Comparison of ENCODE assay signal across 13 cellular contexts in genomic region chr1:192576190-192577144, GRCh38. TPM values are rescaled to one million over a fixed set of nuclear protein-coding genes. Genes with fewer than 3 reads are reported as not detected.
A peak's percentile ranks its signal among the peaks of the same experiment; 100 is the strongest.
DNase-seq lines count a peak whose midpoint lies in the region; ATAC-seq, FAIRE-seq and TF ChIP-seq lines count a peak whose summit lies in the region.
"Had no signal": no experiment of that assay in that cellular context is flagged by ENCODE, and none has a peak within 500 bp of the region (broad histone marks: within the 10 kb centered on the region; RNA-seq: fewer than 3 reads in every experiment).

No MANE protein-coding gene starts in this region.

- H3K23me2 ChIP-seq in H1 (ENCODE audit: low read depth, low read length), result no peaks in the 10 kb centered on the region

- no peaks in the 10 kb centered on the region for H3K9me2 ChIP-seq in OCI-LY7 (ENCODE audit: insufficient read depth, low read length)

- H3K4me2 ChIP-seq in OCI-LY7 (ENCODE audit: low read length) (no peak overlapping the region; the same call in 1 of the 2 replicates), H1 (ENCODE audit: insufficient read depth in 1 of 2, low read depth in 2 of 2, low read length in 2 of 2) (no peak overlapping the region), neural progenitor cell (no peak overlapping the region)

- H2BK5ac ChIP-seq in H1 (ENCODE audit: low read depth, low read length), result no peak overlapping the region

- H3K27me3 Mint-ChIP-seq in T-helper 1 cell treated with Interleukin-12 subunit alpha and Interleukin-12 subunit beta and Interleukin-4 antibody, amounts not matched to agents 30 μg/mL and 1 μg/mL, for 36 hours (ENCODE audit: low read depth), result no peaks in the 10 kb centered on the region
- no peaks in the 10 kb centered on the region for H3K27me3 Mint-ChIP-seq in stimulated activated memory B cell treated with anti-CD40 and anti-IgM and Interleukin-4, amounts not matched to agents 10 μg/mL and 1 μg/mL and 100 μg/mL, for 72 hours
- H3K27me3 Mint-ChIP-seq in neural progenitor cell (ENCODE audit: insufficient read depth, low read depth), result no peaks in the 10 kb centered on the region

- no peak overlapping the region for H3K23ac ChIP-seq in H1 (ENCODE audit: insufficient read length)

- peak overlapping the region; percentile 84 for H3K4me3 Mint-ChIP-seq in T-helper 1 cell treated with Interleukin-12 subunit alpha and Interleukin-12 subunit beta and Interleukin-4 antibody, amounts not matched to agents 30 μg/mL and 1 μg/mL, for 36 hours
- peak overlapping the region; percentile 39 for H3K4me3 Mint-ChIP-seq in stimulated activated memory B cell treated with anti-CD40 and anti-IgM and Interleukin-4, amounts not matched to agents 10 μg/mL and 1 μg/mL and 100 μg/mL, for 72 hours
- H3K4me3 Mint-ChIP-seq in neural progenitor cell, result no peak overlapping the region

- CTCF ChIA-PET in OCI-LY7 (lab: Charles Lee; ENCODE audit: unreplicated experiment), result interaction anchor here (0.6 kb wide), 1 partner anchor 70 kb away, joined by 3 read pairs; no protein-coding TSS in a partner anchor
- CTCF ChIA-PET in H1 (lab: Charles Lee; ENCODE audit: partially characterized antibody), result interaction anchor here (10.8 kb wide), 1 partner anchor 101 kb away, joined by 83 read pairs; no protein-coding TSS in a partner anchor

- H4K20me1 ChIP-seq in OCI-LY7 (ENCODE audit: insufficient read depth, low read length), result no peaks in the 10 kb centered on the region
- no peaks in the 10 kb centered on the region for H4K20me1 ChIP-seq in H1 (replicated peaks in 1 of 2; ENCODE audit: control insufficient read depth in 1 of 2, insufficient read depth in 2 of 2, low read length in 2 of 2)
- no peaks in the 10 kb centered on the region for H4K20me1 ChIP-seq in neural progenitor cell (ENCODE audit: low read depth)

- H2AFZ ChIP-seq in OCI-LY7 (ENCODE audit: low read length), result peak overlapping the region; percentile 32; the same call in 1 of the 2 replicates
- H2AFZ ChIP-seq in H1 (ENCODE audit: low read length), result no peak overlapping the region
- no peak overlapping the region for H2AFZ ChIP-seq in neural progenitor cell (replicated peaks)

- ATAC-seq in stimulated activated memory B cell treated with anti-CD40 and anti-IgM and Interleukin-4, amounts not matched to agents 10 μg/mL and 1 μg/mL and 100 μg/mL, for 72 hours, result no peak
- no peak for ATAC-seq in GM21825 (IDR thresholded peaks at IDR 0.05; ENCODE audit: unreplicated experiment)

- H3K27ac ChIP-seq in OCI-LY7 (ENCODE audit: low read depth, low read length, poor library complexity, severe bottlenecking), result no peak overlapping the region
- H3K27ac ChIP-seq in H1 (ENCODE audit: low read depth, low read length), result no peak overlapping the region
- H3K27ac ChIP-seq in neural progenitor cell, result no peak overlapping the region
- H3K27ac ChIP-seq: brain microvascular endothelial cell had no signal

- TF ChIP-seq EP300 in H1 (IDR thresholded peaks at IDR 0.05; ENCODE audit: borderline replicate concordance in 1 of 2, low read depth in 2 of 2, low read length in 2 of 2), result no peak

- no peak overlapping the region for H4K91ac ChIP-seq in H1 (replicated peaks; ENCODE audit: insufficient read length, low read length)

- H3K9me3 Mint-ChIP-seq in T-helper 1 cell treated with Interleukin-12 subunit alpha and Interleukin-12 subunit beta and Interleukin-4 antibody, amounts not matched to agents 30 μg/mL and 1 μg/mL, for 36 hours, result peaks cover under 1% of the 10 kb centered on the region
- no peaks in the 10 kb centered on the region for H3K9me3 Mint-ChIP-seq in stimulated activated memory B cell treated with anti-CD40 and anti-IgM and Interleukin-4, amounts not matched to agents 10 μg/mL and 1 μg/mL and 100 μg/mL, for 72 hours
- H3K9me3 Mint-ChIP-seq in neural progenitor cell, result no peaks in the 10 kb centered on the region

- DNase-seq in T-helper 1 cell (no peak), OCI-LY7 (ENCODE audit: low spot score) (no peak), H1 (ENCODE audit: low read depth in 1 of 2, low spot score in 2 of 2) (no peak), dermis blood vessel endothelial cell (no peak), neural progenitor cell (ENCODE audit: low spot score) (no peak)
- DNase-seq: brain microvascular endothelial cell, NCI-H1694 treated with DMSO at 0.1 percent for 48 hours had no signal

- peaks cover 4% of the 10 kb centered on the region for H3K4me1 ChIP-seq in OCI-LY7 (ENCODE audit: insufficient read depth, low read length, poor library complexity, severe bottlenecking)
- no peaks in the 10 kb centered on the region; a peak in 1 of 7 replicates for H3K4me1 ChIP-seq in H1 (replicated peaks in 1 of 4; ENCODE audit: control insufficient read depth in 3 of 4, insufficient read depth in 4 of 4, low read length in 3 of 4)
- H3K4me1 ChIP-seq in neural progenitor cell, result no peaks in the 10 kb centered on the region

- no peaks in the 10 kb centered on the region for H3K36me3 ChIP-seq in OCI-LY7 (ENCODE audit: insufficient read depth, low read length)
- H3K36me3 ChIP-seq in H1 (ENCODE audit: control insufficient read depth in 2 of 4, insufficient read depth in 4 of 4, low read length in 3 of 4), result no peaks in the 10 kb centered on the region
- H3K36me3 ChIP-seq in neural progenitor cell, result no peaks in the 10 kb centered on the region
- H3K36me3 ChIP-seq: brain microvascular endothelial cell had no signal

- FAIRE-seq in H1 (lab: Jason Lieb, UNC), result no peak

- no peak overlapping the region for H2AK5ac ChIP-seq in H1 (ENCODE audit: low read depth, low read length)

- WGBS in H1 (ENCODE audit: extremely low coverage in 1 of 2, insufficient coverage in 1 of 2, insufficient read length in 1 of 2, insufficient replicate concordance in 2 of 2, low coverage in 1 of 2, low lambda C conversion rate in 2 of 2, missing lambda C conversion rate in 1 of 2), 2 experiments, result 100% methylated on average over 1 of the region's 1 CpG; no CpG with 5 or more reads in 1 of the 2 experiments

- no peak overlapping the region for H2BK12ac ChIP-seq in H1 (ENCODE audit: low read depth, low read length)

- TF ChIP-seq RAD21 in H1 (IDR thresholded peaks at IDR 0.05 in 1 of 2, conservative IDR thresholded peaks at IDR 0.05 in 1 of 2; ENCODE audit: low read depth in 2 of 2, low read length in 2 of 2), result no peak

- intact Hi-C loops in OCI-LY7 (cut with micrococcal nuclease; ENCODE audit: unreplicated experiment), result loop anchor here (2.0 kb wide), 1 partner anchor 60 kb away; no protein-coding TSS in a partner anchor

- H3F3A ChIP-seq in neural progenitor cell (ENCODE audit: low read depth), result no peaks in the 10 kb centered on the region

- H3K27ac Mint-ChIP-seq in T-helper 1 cell treated with Interleukin-12 subunit alpha and Interleukin-12 subunit beta and Interleukin-4 antibody, amounts not matched to agents 30 μg/mL and 1 μg/mL, for 36 hours, result peak overlapping the region; percentile 90
- peak overlapping the region; percentile 85 for H3K27ac Mint-ChIP-seq in stimulated activated memory B cell treated with anti-CD40 and anti-IgM and Interleukin-4, amounts not matched to agents 10 μg/mL and 1 μg/mL and 100 μg/mL, for 72 hours
- H3K27ac Mint-ChIP-seq in neural progenitor cell, result no peak overlapping the region

- no peak overlapping the region for H3K4me3 ChIP-seq in OCI-LY7 (ENCODE audit: low read depth, low read length, poor library complexity, severe bottlenecking)
- H3K4me3 ChIP-seq in H1 (ENCODE audit: extremely low read depth in 1 of 4, insufficient read depth in 2 of 4, low read depth in 3 of 4, low read length in 4 of 4), result no peak overlapping the region
- H3K4me3 ChIP-seq in neural progenitor cell, result no peak overlapping the region

- H3K4ac ChIP-seq in H1 (replicated peaks; ENCODE audit: insufficient read length, low read depth, low read length), result no peak overlapping the region

- no peak overlapping the region for H4K5ac ChIP-seq in H1 (ENCODE audit: insufficient read length, low read depth, low read length)

- BruUV-seq in OCI-LY7 (replicated peaks; lab: Mats Ljungman, UMichigan), result no TSS peak

- peaks cover 70% of the 10 kb centered on the region for H3K4me1 Mint-ChIP-seq in T-helper 1 cell treated with Interleukin-12 subunit alpha and Interleukin-12 subunit beta and Interleukin-4 antibody, amounts not matched to agents 30 μg/mL and 1 μg/mL, for 36 hours (ENCODE audit: low read depth)
- H3K4me1 Mint-ChIP-seq in stimulated activated memory B cell treated with anti-CD40 and anti-IgM and Interleukin-4, amounts not matched to agents 10 μg/mL and 1 μg/mL and 100 μg/mL, for 72 hours, result peaks cover 29% of the 10 kb centered on the region
- peaks cover 4% of the 10 kb centered on the region for H3K4me1 Mint-ChIP-seq in neural progenitor cell

- H3K9ac ChIP-seq in H1 (replicated peaks in 1 of 4; ENCODE audit: extremely low read depth in 1 of 4, low read depth in 3 of 4, low read length in 3 of 4), result no peak overlapping the region
- no peak overlapping the region for H3K9ac ChIP-seq in neural progenitor cell

- H3K9me3 ChIP-seq in OCI-LY7 (ENCODE audit: low read length) (no peaks in the 10 kb centered on the region), H1 (ENCODE audit: insufficient read depth in 2 of 2, low read depth in 1 of 2, low read length in 1 of 2) (no peaks in the 10 kb centered on the region), neural progenitor cell (ENCODE audit: low read depth) (no peaks in the 10 kb centered on the region)

- no peak overlapping the region for H3K18ac ChIP-seq in H1 (ENCODE audit: extremely low read depth, low read length)

- POLR2A ChIA-PET in OCI-LY7 (lab: Charles Lee) (no interaction called here), H1 (lab: Charles Lee; ENCODE audit: partially characterized antibody) (no interaction called here)

- H2BK20ac ChIP-seq in H1 (ENCODE audit: low read length), result no peak overlapping the region

- H3K56ac ChIP-seq in H1 (replicated peaks; ENCODE audit: insufficient read length, low read depth, low read length), result no peak overlapping the region

- no peaks in the 10 kb centered on the region for H3K79me1 ChIP-seq in H1 (ENCODE audit: low read depth, low read length)

- TF ChIP-seq CTCF in OCI-LY7 (conservative IDR thresholded peaks at IDR 0.05; ENCODE audit: low read length) (no peak), H1 (IDR thresholded peaks at IDR 0.05; ENCODE audit: control extremely low read depth in 1 of 3, insufficient read depth in 1 of 3, low read depth in 1 of 3, low read length in 3 of 3) (no peak), neural progenitor cell (IDR thresholded peaks at IDR 0.05) (no peak)

- H3K27me3 ChIP-seq in H1 (replicated peaks in 1 of 4; ENCODE audit: control insufficient read depth in 3 of 4, extremely low read depth in 1 of 4, insufficient read depth in 3 of 4, low read length in 3 of 4), result no peaks in the 10 kb centered on the region
- H3K27me3 ChIP-seq in neural progenitor cell, result no peaks in the 10 kb centered on the region
- H3K27me3 ChIP-seq: brain microvascular endothelial cell had no signal

- H3K14ac ChIP-seq in H1 (ENCODE audit: insufficient read length), result no peak overlapping the region

- H4K8ac ChIP-seq in H1 (ENCODE audit: extremely low read depth, insufficient read depth, low read length), result no peak overlapping the region

- TF ChIP-seq POLR2A in H1 (IDR thresholded peaks at IDR 0.05; ENCODE audit: control extremely low read depth in 1 of 2, low read depth in 2 of 2, low read length in 2 of 2), result no peak

- H3K79me2 ChIP-seq in OCI-LY7 (ENCODE audit: insufficient read depth, low read depth, low read length) (no peaks in the 10 kb centered on the region), H1 (ENCODE audit: control insufficient read depth in 1 of 2, insufficient read depth in 2 of 2, low read length in 2 of 2) (no peaks in the 10 kb centered on the region), neural progenitor cell (ENCODE audit: low read depth) (no peaks in the 10 kb centered on the region)

- H2BK120ac ChIP-seq in H1 (replicated peaks; ENCODE audit: low read depth, low read length), result no peak overlapping the region

- H3K36me3 Mint-ChIP-seq in T-helper 1 cell treated with Interleukin-12 subunit alpha and Interleukin-12 subunit beta and Interleukin-4 antibody, amounts not matched to agents 30 μg/mL and 1 μg/mL, for 36 hours (ENCODE audit: low read depth), result peaks cover 36% of the 10 kb centered on the region
- H3K36me3 Mint-ChIP-seq in stimulated activated memory B cell treated with anti-CD40 and anti-IgM and Interleukin-4, amounts not matched to agents 10 μg/mL and 1 μg/mL and 100 μg/mL, for 72 hours, result peaks cover 22% of the 10 kb centered on the region
- H3K36me3 Mint-ChIP-seq in neural progenitor cell, result no peaks in the 10 kb centered on the region

- no peak overlapping the region for H2BK15ac ChIP-seq in H1 (ENCODE audit: low read length)

RNA-seq across cellular contexts. Expression of gene RGS1, which starts 0.9 kb away (rescaled TPM):
- 0.79 and 0.85 TPM in 2 replicates for total RNA-seq in OCI-LY7 (2014; rRNA removed; shearing (Covaris generic))
- total RNA-seq in OCI-LY7 (2022) (0.37 TPM in 1 of 2 replicates, not detected in the other), dermis blood vessel endothelial cell (not detected in 2 replicates), neural progenitor cell (ENCODE audit: low replicate concordance) (not detected in 2 replicates)
- not detected in 2 replicates for total RNA-seq in H1 (2021; fragmentation: NEBNext Ultra II Directional; extraction: Animal tissue kit (Norgen Biotek cat#: 25700))
- not detected in 2 replicates for polyA plus RNA-seq in H1 (2011; rRNA removed)
- polyA plus RNA-seq in H1 (2011; cell fraction: cytosol; rRNA removed), result not detected
- polyA plus RNA-seq in H1 (2011; cell fraction: nucleus; rRNA removed), result not detected
- polyA plus RNA-seq in H1 (2012, experiment 1 of 2), result not detected in 4 replicates
- not detected for polyA plus RNA-seq in H1 (2012, experiment 2 of 2)
- not detected for polyA plus RNA-seq in H1 (2013, experiment 1 of 2)
- not detected for polyA plus RNA-seq in H1 (2013, experiment 2 of 2)
- not detected in 2 replicates for polyA minus RNA-seq in H1 (2011; rRNA and poly(A)+ RNA removed)
- polyA minus RNA-seq in H1 (2011; cell fraction: cytosol; rRNA and poly(A)+ RNA removed), result not detected
- polyA minus RNA-seq in H1 (2011; cell fraction: nucleus; rRNA and poly(A)+ RNA removed), result not detected
- total RNA-seq: A172 had no signal

RNA-seq across cellular contexts. Expression of gene RGS13, which starts 59.5 kb away (rescaled TPM):
- 80.4 and 83.0 TPM in 2 replicates for total RNA-seq in OCI-LY7 (2014; rRNA removed; shearing (Covaris generic))
- total RNA-seq in OCI-LY7 (2022), result 214 and 245 TPM in 2 replicates
- total RNA-seq in H1 (2021; fragmentation: NEBNext Ultra II Directional; extraction: Animal tissue kit (Norgen Biotek cat#: 25700)), result not detected in 2 replicates
- polyA plus RNA-seq in H1 (2011; rRNA removed), result not detected in 2 replicates
- polyA plus RNA-seq in H1 (2011; cell fraction: cytosol; rRNA removed), result not detected
- not detected for polyA plus RNA-seq in H1 (2011; cell fraction: nucleus; rRNA removed)
- not detected in 4 replicates for polyA plus RNA-seq in H1 (2012, experiment 1 of 2)
- polyA plus RNA-seq in H1 (2012, experiment 2 of 2), result not detected
- not detected for polyA plus RNA-seq in H1 (2013, experiment 1 of 2)
- not detected for polyA plus RNA-seq in H1 (2013, experiment 2 of 2)
- polyA minus RNA-seq in H1 (2011; rRNA and poly(A)+ RNA removed), result not detected in 2 replicates
- not detected for polyA minus RNA-seq in H1 (2011; cell fraction: cytosol; rRNA and poly(A)+ RNA removed)
- not detected for polyA minus RNA-seq in H1 (2011; cell fraction: nucleus; rRNA and poly(A)+ RNA removed)
- not detected in 2 replicates for total RNA-seq in dermis blood vessel endothelial cell
- not detected in 2 replicates for total RNA-seq in neural progenitor cell (ENCODE audit: low replicate concordance)
- total RNA-seq: A172; esophagus mucosa; T-helper 1 cell treated with Interleukin-12 subunit alpha and Interleukin-12 subunit beta and Interleukin-4 antibody, amounts not matched to agents 30 ng/mL and 1 ng/mL, for 36 hours had no signal

Comparison
In these comparisons a context has a peak if more than half of its experiments do, and no peak if none do; other contexts are left out.
1. RNA of gene RGS13, which starts 59.5 kb away (total RNA-seq): 80.4 to 245 TPM in OCI-LY7; not detected in H1, not detected in dermis blood vessel endothelial cell and not detected in neural progenitor cell; every median in the first group is over 10 times any median in the second.